In the genomic region with DNA sequence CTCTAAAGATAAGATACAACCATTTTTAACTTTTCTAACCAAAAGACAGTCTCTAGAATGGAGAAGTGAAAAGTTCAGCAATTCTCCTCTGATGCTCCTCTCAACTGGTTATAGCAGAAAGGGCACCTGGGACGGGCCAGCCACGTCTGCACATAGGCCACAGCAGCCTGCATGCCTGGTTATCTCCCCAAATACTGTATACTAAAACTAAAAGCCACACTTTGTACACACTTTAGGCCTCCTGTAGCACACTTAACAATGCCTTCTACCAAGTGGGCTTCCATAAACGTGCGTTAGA, we compare ENCODE assay signal across 11 cellular contexts.
DNase-seq lines count a peak whose midpoint lies in the region; ATAC-seq and TF ChIP-seq lines count a peak whose summit lies in the region.
"Had no signal": no experiment of that assay in that cellular context is flagged by ENCODE, and none has a peak within 500 bp of the region (broad histone marks: within the 10 kb centered on the region; RNA-seq: fewer than 3 reads in every experiment).

No MANE protein-coding gene starts in this region.

- no peaks in the 10 kb centered on the region for H3K4me1 ChIP-seq in Caco-2
- H3K4me1 ChIP-seq: breast epithelium had no signal

- POLR2A ChIA-PET in naive thymus-derived CD8-positive, alpha-beta T cell (lab: Charles Lee): interaction anchor here (1.0 to 1.8 kb wide), 2 partner anchors 14 to 25 kb away, joined by 5 to 7 read pairs; no protein-coding TSS in a partner anchor
- POLR2A ChIA-PET in Caco-2 (lab: Charles Lee): no interaction called here

- H3K27ac Mint-ChIP-seq in T-helper 2 cell treated with Interferon-gamma antibody and Interleukin-4, amounts not matched to agents 5 μg/mL and 100 μg/mL, for 36 hours: peak overlapping the region; percentile 34
- H3K27ac Mint-ChIP-seq in naive thymus-derived CD8-positive, alpha-beta T cell: peak overlapping the region; percentile 70 to 100 (median 87)
- H3K27ac Mint-ChIP-seq in Caco-2 (ENCODE audit: unreplicated experiment) (no peak overlapping the region), chondrocyte (ENCODE audit: unreplicated experiment) (no peak overlapping the region)

- H3K36me3 Mint-ChIP-seq in T-helper 2 cell treated with Interferon-gamma antibody and Interleukin-4, amounts not matched to agents 5 μg/mL and 100 μg/mL, for 36 hours (ENCODE audit: low read depth): peaks cover 75% of the 10 kb centered on the region
- peaks cover 11 to 65% (median 36%) of the 10 kb centered on the region in 3 donors for H3K36me3 Mint-ChIP-seq in naive thymus-derived CD8-positive, alpha-beta T cell
- H3K36me3 Mint-ChIP-seq in Caco-2 (ENCODE audit: insufficient read depth, unreplicated experiment) (no peaks in the 10 kb centered on the region), chondrocyte (ENCODE audit: low read depth) (peaks cover 6% of the 10 kb centered on the region)

- H3K36me3 ChIP-seq in Caco-2 (ENCODE audit: control insufficient read depth, insufficient read depth, low read length): no peaks in the 10 kb centered on the region
- H3K36me3 ChIP-seq: breast epithelium had no signal

- H3K9me3 Mint-ChIP-seq in T-helper 2 cell treated with Interferon-gamma antibody and Interleukin-4, amounts not matched to agents 5 μg/mL and 100 μg/mL, for 36 hours: peaks cover 17% of the 10 kb centered on the region
- peaks cover 0 to 1% (median 0%) of the 10 kb centered on the region in 9 donors for H3K9me3 Mint-ChIP-seq in naive thymus-derived CD8-positive, alpha-beta T cell
- H3K9me3 Mint-ChIP-seq in Caco-2 (ENCODE audit: unreplicated experiment): no peaks in the 10 kb centered on the region
- H3K9me3 Mint-ChIP-seq in chondrocyte (ENCODE audit: low read depth): peaks cover 5% of the 10 kb centered on the region

- H3K4me3 ChIP-seq in Caco-2 (ENCODE audit: low read depth, low read length): no peak overlapping the region
- H3K4me3 ChIP-seq: breast epithelium had no signal

- CTCF ChIA-PET in Caco-2 (lab: Charles Lee): no interaction called here

- DNase-seq in T-helper 2 cell treated with Interferon-gamma antibody and Interleukin-4, amounts not matched to agents 5 μg/mL and 100 μg/mL, for 36 hours (ENCODE audit: low spot score): no peak
- no peak for DNase-seq in T-helper 2 cell
- DNase-seq in naive thymus-derived CD8-positive, alpha-beta T cell: no peak
- no peak for DNase-seq in Caco-2
- no peak for DNase-seq in chondrocyte (ENCODE audit: low spot score)
- DNase-seq in medulla oblongata (ENCODE audit: extremely low spot score): no peak
- DNase-seq: NCI-H146; stimulated activated CD8-positive, alpha-beta memory T cell treated with anti-CD3 and anti-CD28 coated beads, Interleukin-4, amount 100 ng/mL, for 48 hours had no signal

- no peaks in the 10 kb centered on the region for H3K9me3 ChIP-seq in Caco-2
- H3K9me3 ChIP-seq: breast epithelium had no signal

- peaks cover 69% of the 10 kb centered on the region for H3K4me1 Mint-ChIP-seq in T-helper 2 cell treated with Interferon-gamma antibody and Interleukin-4, amounts not matched to agents 5 μg/mL and 100 μg/mL, for 36 hours (ENCODE audit: low read depth)
- H3K4me1 Mint-ChIP-seq in naive thymus-derived CD8-positive, alpha-beta T cell: peaks cover 52 to 89% (median 86%) of the 10 kb centered on the region in 4 donors
- H3K4me1 Mint-ChIP-seq in Caco-2 (ENCODE audit: low read depth, unreplicated experiment) (no peaks in the 10 kb centered on the region), chondrocyte (ENCODE audit: low read depth) (peaks cover 8% of the 10 kb centered on the region)

- TF ChIP-seq CTCF in Caco-2 (IDR thresholded peaks at IDR 0.05; ENCODE audit: insufficient read depth in 1 of 2, low read depth in 1 of 2, low read length in 1 of 2, severe bottlenecking in 1 of 2, unreplicated experiment in 1 of 2) (no peak), chondrocyte (IDR thresholded peaks at IDR 0.05) (no peak)

- no peaks in the 10 kb centered on the region for H3K27me3 ChIP-seq in Caco-2 (replicated peaks; ENCODE audit: control insufficient read depth, insufficient read depth, low read length)
- H3K27me3 ChIP-seq: breast epithelium had no signal

- no TSS peak for BruUV-seq in Caco-2 (replicated peaks; lab: Mats Ljungman, UMichigan)

- ATAC-seq in GM21737 (IDR thresholded peaks at IDR 0.05; ENCODE audit: unreplicated experiment) (peak; percentile 57), HG03469 (IDR thresholded peaks at IDR 0.05; ENCODE audit: unreplicated experiment) (peak; percentile 62)
- ATAC-seq in naive thymus-derived CD8-positive, alpha-beta T cell: peak in 1 of 2 donors; percentile 8

- H3K4me3 Mint-ChIP-seq in T-helper 2 cell treated with Interferon-gamma antibody and Interleukin-4, amounts not matched to agents 5 μg/mL and 100 μg/mL, for 36 hours: no peak overlapping the region
- H3K4me3 Mint-ChIP-seq in naive thymus-derived CD8-positive, alpha-beta T cell: peak overlapping the region in 7 of 10 donors; percentile 1 to 52 (median 24)
- no peak overlapping the region for H3K4me3 Mint-ChIP-seq in Caco-2 (ENCODE audit: unreplicated experiment)
- H3K4me3 Mint-ChIP-seq in chondrocyte (ENCODE audit: unreplicated experiment): no peak overlapping the region

- intact Hi-C loops in Caco-2 (cut with micrococcal nuclease; ENCODE audit: unreplicated experiment): no loop called here

- H3K27me3 Mint-ChIP-seq in T-helper 2 cell treated with Interferon-gamma antibody and Interleukin-4, amounts not matched to agents 5 μg/mL and 100 μg/mL, for 36 hours (ENCODE audit: low read depth): no peaks in the 10 kb centered on the region
- H3K27me3 Mint-ChIP-seq in naive thymus-derived CD8-positive, alpha-beta T cell: no peaks in the 10 kb centered on the region
- H3K27me3 Mint-ChIP-seq in Caco-2 (ENCODE audit: insufficient read depth, unreplicated experiment): peaks cover 6% of the 10 kb centered on the region
- H3K27me3 Mint-ChIP-seq in chondrocyte (ENCODE audit: low read depth): no peaks in the 10 kb centered on the region

Comparison
In these comparisons a context has a peak if more than half of its experiments do, and no peak if none do; other contexts are left out.
1. H3K27ac Mint-ChIP-seq: peak in T-helper 2 cell treated with Interferon-gamma antibody and Interleukin-4, amounts not matched to agents 5 μg/mL and 100 μg/mL, for 36 hours (single experiment) and naive thymus-derived CD8-positive, alpha-beta T cell (10 of 10); none in Caco-2 (single experiment) and chondrocyte (single experiment).
2. H3K4me3 Mint-ChIP-seq: peak in naive thymus-derived CD8-positive, alpha-beta T cell (7 of 10); none in T-helper 2 cell treated with Interferon-gamma antibody and Interleukin-4, amounts not matched to agents 5 μg/mL and 100 μg/mL, for 36 hours (single experiment), Caco-2 (single experiment) and chondrocyte (single experiment).